In the genomic region with DNA sequence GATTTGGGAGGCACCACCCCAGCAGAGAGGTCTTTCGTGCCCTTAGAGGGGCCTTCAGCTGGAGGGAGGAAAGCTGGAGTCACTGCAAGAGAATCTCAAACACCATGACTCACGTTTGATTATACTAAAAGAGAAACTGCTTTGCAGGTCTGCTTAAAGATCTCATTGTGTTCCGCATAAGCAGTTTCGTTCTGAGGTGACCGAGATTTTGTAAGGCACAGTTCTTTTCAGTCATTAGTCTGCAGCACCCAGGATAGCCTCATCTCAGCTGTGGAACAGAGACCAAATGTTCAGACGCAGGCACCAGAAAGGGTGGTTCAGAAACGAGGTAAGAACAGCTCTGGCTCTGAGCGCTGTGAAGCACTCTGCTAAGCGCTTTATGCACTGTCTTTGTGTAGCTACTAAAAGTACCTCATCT, we compare ENCODE assay signal across 8 cellular contexts.
DNase-seq lines count a peak whose midpoint lies in the region; ATAC-seq and TF ChIP-seq lines count a peak whose summit lies in the region.

No MANE protein-coding gene starts in this region.

- H3K9me3 Mint-ChIP-seq in IgD-negative memory B cell = no peaks in the 10 kb centered on the region

- ATAC-seq in GM18502 (IDR thresholded peaks at IDR 0.05; ENCODE audit: poor library complexity, unreplicated experiment) (peak; percentile 98), GM21619 (IDR thresholded peaks at IDR 0.05; ENCODE audit: unreplicated experiment) (peak; percentile 98), Right ventricle myocardium superior (ENCODE audit: poor library complexity) (no peak), left cardiac atrium (no peak)

- intact Hi-C loops in Right ventricle myocardium superior (cut with DNase I) = no loop called here
- intact Hi-C loops in left cardiac atrium (cut with DNase I) = no loop called here

- H3K4me3 Mint-ChIP-seq in IgD-negative memory B cell = peak overlapping the region; percentile 42 to 90 (median 82)

- peaks cover 17 to 22% (median 21%) of the 10 kb centered on the region in 3 donors for H3K4me1 Mint-ChIP-seq in IgD-negative memory B cell

- no peak for TF ChIP-seq CTCF in cardiac fibroblast (IDR thresholded peaks at IDR 0.05; ENCODE audit: low read depth, low read length)

- no peaks in the 10 kb centered on the region for H3K36me3 Mint-ChIP-seq in IgD-negative memory B cell

- H3K27me3 Mint-ChIP-seq in IgD-negative memory B cell = no peaks in the 10 kb centered on the region

- H3K27ac Mint-ChIP-seq in IgD-negative memory B cell = peak overlapping the region in 2 of 3 donors; percentile 89 to 95

- DNase-seq in cardiac fibroblast (ENCODE audit: low read depth in 2 of 2) (peak; percentile 29 to 37), Right ventricle myocardium superior (no peak), left cardiac atrium (no peak)
- DNase-seq in stimulated activated CD4-positive, alpha-beta T cell treated with anti-CD3 and anti-CD28 coated beads, Interleukin-2, amount 100 ng/mL, for 24 hours = peak; percentile 27 to 35
- no peak for DNase-seq in effector CD4-positive, alpha-beta T cell

- no peak overlapping the region for H3K4me3 ChIP-seq in cardiac fibroblast (replicated peaks in 1 of 2; ENCODE audit: low read depth in 2 of 2, low read length in 2 of 2)

Comparison
In these comparisons a context has a peak if more than half of its experiments do, and no peak if none do; other contexts are left out.
1. ATAC-seq: peak in GM18502 (single experiment) and GM21619 (single experiment); none in Right ventricle myocardium superior (single experiment) and left cardiac atrium (0 of 2).
2. DNase-seq: peak in cardiac fibroblast (2 of 2) and stimulated activated CD4-positive, alpha-beta T cell treated with anti-CD3 and anti-CD28 coated beads, Interleukin-2, amount 100 ng/mL, for 24 hours (2 of 2); none in effector CD4-positive, alpha-beta T cell (single experiment), Right ventricle myocardium superior (single experiment) and left cardiac atrium (single experiment).